In genomic region chr11:105448703-105449079, GRCh38 we compare ENCODE assay signal across 23 cellular contexts.
"Had no signal": no experiment of that assay in that cellular context is flagged by ENCODE, and none has a peak within 500 bp of the region (broad histone marks: within the 10 kb centered on the region; RNA-seq: fewer than 3 reads in every experiment).

No MANE protein-coding gene starts in this region.

- H3K27ac ChIP-seq: coronary artery, foreskin keratinocyte, heart left ventricle, neural progenitor cell, ovary, testis, tibial nerve had no signal

- H3K27ac Mint-ChIP-seq: endodermal cell; natural killer cell treated with Interleukin-12 subunit alpha and Interleukin-12 subunit beta and Interleukin-15 and Interleukin-18, amount 100 ng/mL, for 72 hours; neural progenitor cell; progenitor cell of endocrine pancreas; stimulated activated naive CD8-positive, alpha-beta T cell treated with anti-CD3 and anti-CD28 coated beads, Interleukin-15, Interleukin-2, amounts not matched to agents 100 ng/mL and 50 ng/mL, for 24 hours had no signal

- ATAC-seq: heart left ventricle, left colon, left ventricle myocardium superior, right cardiac atrium had no signal

- DNase-seq: effector CD4-positive, alpha-beta T cell; erythroblast; foreskin keratinocyte; heart left ventricle; hippocampal formation; left colon; left ventricle myocardium superior; mesenchymal stem cell; midbrain; nucleus accumbens; ovary; right cardiac atrium; small intestine; stimulated activated CD4-positive, alpha-beta T cell treated with anti-CD3 and anti-CD28 coated beads, Interleukin-12 subunit alpha, Interleukin-12 subunit beta, amount 100 ng/mL, for 4 hours; testis had no signal

- H3K9me3 ChIP-seq: ovary, testis had no signal

- H3K36me3 Mint-ChIP-seq: natural killer cell treated with Interleukin-12 subunit alpha and Interleukin-12 subunit beta and Interleukin-15 and Interleukin-18, amount 100 ng/mL, for 72 hours; neural progenitor cell had no signal

- H3K4me2 ChIP-seq: neural progenitor cell had no signal

- H3K27me3 ChIP-seq: foreskin keratinocyte, heart left ventricle, neural progenitor cell, ovary, testis, tibial nerve had no signal

- H3K4me1 Mint-ChIP-seq: neural progenitor cell had no signal

- H3K27me3 Mint-ChIP-seq: natural killer cell treated with Interleukin-12 subunit alpha and Interleukin-12 subunit beta and Interleukin-15 and Interleukin-18, amount 100 ng/mL, for 72 hours; progenitor cell of endocrine pancreas had no signal

- H3K4me3 Mint-ChIP-seq: endodermal cell; natural killer cell treated with Interleukin-12 subunit alpha and Interleukin-12 subunit beta and Interleukin-15 and Interleukin-18, amount 100 ng/mL, for 72 hours; neural progenitor cell; stimulated activated naive CD8-positive, alpha-beta T cell treated with anti-CD3 and anti-CD28 coated beads, Interleukin-15, Interleukin-2, amounts not matched to agents 100 ng/mL and 50 ng/mL, for 24 hours had no signal

- H3K4me3 ChIP-seq: coronary artery, heart left ventricle, lung, neural progenitor cell, ovary, testis, tibial nerve had no signal

- H3K9me3 Mint-ChIP-seq: endodermal cell had no signal

- H3K36me3 ChIP-seq: heart left ventricle, neural progenitor cell, ovary, tibial nerve had no signal

- H3K9ac ChIP-seq: neural progenitor cell had no signal

- H3K4me1 ChIP-seq: foreskin keratinocyte, heart left ventricle, neural progenitor cell, testis, tibial nerve had no signal
